ENCODE assay signal across 1 cellular context in genomic region chr11:63938481-63939350, GRCh38.
A peak's percentile ranks its signal among the peaks of the same experiment; 100 is the strongest.
TF ChIP-seq lines count a peak whose summit lies in the region.

Gene NAA40, plus strand, starts transcription at chr11:63939002. Its CDS starts 95 bp downstream, at chr11:63939097.

TF ChIP-seq in HepG2, 621 proteins besides CTCF, POLR2A, EP300 and RAD21 (continued from another document and continues in another):
- TF ChIP-seq ARID4A (CRISPR knock-in tag; IDR thresholded peaks at IDR 0.05; ENCODE audit: borderline replicate concordance) = peak; percentile 97
- no peak for TF ChIP-seq DNMT3B (CRISPR knock-in tag; conservative IDR thresholded peaks at IDR 0.05)
- TF ChIP-seq CHCHD3 (CRISPR knock-in tag; IDR thresholded peaks at IDR 0.05) = no peak
- peak; percentile 21; the same call in 1 of the 2 replicates for TF ChIP-seq ZNF451 (CRISPR knock-in tag; IDR thresholded peaks at IDR 0.05)
- no peak for TF ChIP-seq LCORL (IDR thresholded peaks at IDR 0.05)
- no peak for TF ChIP-seq LCORL (CRISPR knock-in tag; IDR thresholded peaks at IDR 0.05)
- no peak for TF ChIP-seq DPF2 (CRISPR knock-in tag; IDR thresholded peaks at IDR 0.05; ENCODE audit: borderline replicate concordance, low read depth)
- peak; percentile 77; the same call in 1 of the 2 replicates for TF ChIP-seq MYC (CRISPR knock-in tag; IDR thresholded peaks at IDR 0.05; ENCODE audit: borderline replicate concordance)
- TF ChIP-seq MIER3 (CRISPR knock-in tag; IDR thresholded peaks at IDR 0.05; ENCODE audit: borderline replicate concordance) = peak; percentile 22; the same call in 1 of the 2 replicates
- TF ChIP-seq STAT5B (CRISPR knock-in tag; IDR thresholded peaks at IDR 0.05) = no peak
- TF ChIP-seq YY1 (IDR thresholded peaks at IDR 0.05; ENCODE audit: insufficient read depth, insufficient replicate concordance, low read depth, low read length) = peak; percentile 76
- peak; percentile 95 for TF ChIP-seq SP4 (CRISPR knock-in tag; IDR thresholded peaks at IDR 0.05)
- TF ChIP-seq ZNF230 (CRISPR knock-in tag; IDR thresholded peaks at IDR 0.05) = no peak
- 0 out of 2 replicates have a peak, but pooled peaks have one; percentile 42 for TF ChIP-seq ZNF766 (CRISPR knock-in tag; IDR thresholded peaks at IDR 0.05; ENCODE audit: borderline replicate concordance)
- TF ChIP-seq FOXP4 (CRISPR knock-in tag; IDR thresholded peaks at IDR 0.05) = 0 out of 2 replicates have a peak, but pooled peaks have one; percentile 2
- TF ChIP-seq NR0B2 (CRISPR knock-in tag; IDR thresholded peaks at IDR 0.05) = no peak
- peak; percentile 76 for TF ChIP-seq ZBTB14 (CRISPR knock-in tag; IDR thresholded peaks at IDR 0.05)
- no peak for TF ChIP-seq ZNF672 (CRISPR knock-in tag; IDR thresholded peaks at IDR 0.05)
- TF ChIP-seq ZFX (CRISPR knock-in tag; IDR thresholded peaks at IDR 0.05; ENCODE audit: low read depth) = peak; percentile 88
- TF ChIP-seq SNAPC5 (CRISPR knock-in tag; IDR thresholded peaks at IDR 0.05; ENCODE audit: borderline replicate concordance) = no peak
- peak; percentile 50; the same call in 1 of the 2 replicates for TF ChIP-seq RAD51 (IDR thresholded peaks at IDR 0.05; ENCODE audit: borderline replicate concordance)
- 0 out of 4 replicates have a peak, but pooled peaks of 1 of the 2 experiments have one; percentile 17 for TF ChIP-seq REST (IDR thresholded peaks at IDR 0.05; ENCODE audit: borderline replicate concordance in 1 of 2, low read depth in 1 of 2, low read length in 2 of 2)
- TF ChIP-seq REL (CRISPR knock-in tag; conservative IDR thresholded peaks at IDR 0.05) = no peak
- TF ChIP-seq RNF219 (CRISPR knock-in tag; IDR thresholded peaks at IDR 0.05) = no peak
- no peak for TF ChIP-seq GATAD2A (CRISPR knock-in tag; IDR thresholded peaks at IDR 0.05)
- TF ChIP-seq JUND (CRISPR knock-in tag; IDR thresholded peaks at IDR 0.05) = no peak
- no peak for TF ChIP-seq ZNF629 (CRISPR knock-in tag; conservative IDR thresholded peaks at IDR 0.05)
- TF ChIP-seq CREBL2 (CRISPR knock-in tag; IDR thresholded peaks at IDR 0.05; ENCODE audit: borderline replicate concordance) = no peak
- peak; percentile 58; the same call in 1 of the 2 replicates for TF ChIP-seq RELA (CRISPR knock-in tag; IDR thresholded peaks at IDR 0.05)
- peak; percentile 54; the same call in 1 of the 2 replicates for TF ChIP-seq KMT2B (CRISPR knock-in tag; IDR thresholded peaks at IDR 0.05)
- peak; percentile 88; the same call in 1 of the 2 replicates for TF ChIP-seq SPEN (CRISPR knock-in tag; IDR thresholded peaks at IDR 0.05; ENCODE audit: low read depth)
- no peak for TF ChIP-seq SMYD3 (CRISPR knock-in tag; IDR thresholded peaks at IDR 0.05)
- TF ChIP-seq HMG20B (CRISPR knock-in tag; conservative IDR thresholded peaks at IDR 0.05) = 0 out of 2 replicates have a peak, but pooled peaks have one; percentile 24
- no peak for TF ChIP-seq GLMP (CRISPR knock-in tag; IDR thresholded peaks at IDR 0.05; ENCODE audit: borderline replicate concordance)
- TF ChIP-seq FOXA3 (CRISPR knock-in tag; IDR thresholded peaks at IDR 0.05) = peak; percentile 43; the same call in 1 of the 2 replicates
- TF ChIP-seq ZIK1 (CRISPR knock-in tag; IDR thresholded peaks at IDR 0.05; ENCODE audit: borderline replicate concordance, low read depth) = peak; percentile 41; the same call in 1 of the 2 replicates
- 0 out of 2 replicates have a peak, but pooled peaks have one; percentile 30 for TF ChIP-seq BCL6 (CRISPR knock-in tag; IDR thresholded peaks at IDR 0.05)
- no peak for TF ChIP-seq ZNF652 (CRISPR knock-in tag; IDR thresholded peaks at IDR 0.05; ENCODE audit: borderline replicate concordance, low read depth)
- no peak for TF ChIP-seq ZBTB1 (CRISPR knock-in tag; IDR thresholded peaks at IDR 0.05; ENCODE audit: borderline replicate concordance)
- no peak for TF ChIP-seq ZNF281 (CRISPR knock-in tag; IDR thresholded peaks at IDR 0.05; ENCODE audit: borderline replicate concordance)
- no peak for TF ChIP-seq ZNF30 (CRISPR knock-in tag; IDR thresholded peaks at IDR 0.05)
- no peak for TF ChIP-seq ZNF101 (CRISPR knock-in tag; IDR thresholded peaks at IDR 0.05; ENCODE audit: borderline replicate concordance, low read depth)
- peak; percentile 77 for TF ChIP-seq SP2 (CRISPR knock-in tag; IDR thresholded peaks at IDR 0.05)
- TF ChIP-seq STAG1 (CRISPR knock-in tag; IDR thresholded peaks at IDR 0.05) = no peak
- TF ChIP-seq ZNF564 (CRISPR knock-in tag; IDR thresholded peaks at IDR 0.05) = 0 out of 2 replicates have a peak, but pooled peaks have one; percentile 39
